In the genomic region with DNA sequence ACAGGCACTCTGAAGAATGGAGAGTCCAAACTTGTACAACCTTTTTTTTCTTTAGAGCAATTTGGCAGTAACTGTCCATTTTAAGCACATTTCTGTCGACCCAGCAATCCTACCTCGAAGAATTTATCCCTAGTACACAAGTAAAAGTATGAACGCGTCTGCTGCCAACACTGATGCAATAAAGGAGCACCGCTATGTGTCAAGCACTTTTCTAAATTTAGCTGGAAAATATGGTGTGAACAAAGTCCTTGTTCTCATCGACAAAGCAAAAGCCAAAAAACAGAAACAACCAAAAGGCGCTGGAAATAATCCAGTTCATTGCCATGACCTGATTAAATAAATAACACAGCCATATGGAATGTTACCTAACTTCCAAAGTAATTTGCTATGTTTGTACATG, we compare ENCODE assay signal across 8 cellular contexts. TPM values are rescaled to one million over a fixed set of nuclear protein-coding genes. Genes with fewer than 3 reads are reported as not detected.
A peak's percentile ranks its signal among the peaks of the same experiment; 100 is the strongest.
DNase-seq lines count a peak whose midpoint lies in the region; ATAC-seq and TF ChIP-seq lines count a peak whose summit lies in the region.

No MANE protein-coding gene starts in this region.

- peaks cover 79% of the 10 kb centered on the region for H3K4me1 Mint-ChIP-seq in activated naive CD4-positive, alpha-beta T cell treated with anti-CD3 and anti-CD28 coated beads, Interleukin-2, amount 50 U/mL, for 24 hours

- ATAC-seq in GM18867 (IDR thresholded peaks at IDR 0.05; ENCODE audit: unreplicated experiment): no peak
- no peak for ATAC-seq in HG03045 (IDR thresholded peaks at IDR 0.05; ENCODE audit: unreplicated experiment)

- peaks cover 0 to 6% of the 10 kb centered on the region in 2 donors for H3K36me3 ChIP-seq in vagina

- 9 to 13% methylated on average over 7 of the region's 7 CpGs for WGBS in lower leg skin, 2 donors

- H3K4me1 ChIP-seq in vagina: peaks cover 54% of the 10 kb centered on the region

- H3K9me3 Mint-ChIP-seq in activated naive CD4-positive, alpha-beta T cell treated with anti-CD3 and anti-CD28 coated beads, Interleukin-2, amount 50 U/mL, for 24 hours: no peaks in the 10 kb centered on the region

- H3K36me3 Mint-ChIP-seq in activated naive CD4-positive, alpha-beta T cell treated with anti-CD3 and anti-CD28 coated beads, Interleukin-2, amount 50 U/mL, for 24 hours: peaks cover 9% of the 10 kb centered on the region

- peak overlapping the region; percentile 100 for H3K27ac Mint-ChIP-seq in activated naive CD4-positive, alpha-beta T cell treated with anti-CD3 and anti-CD28 coated beads, Interleukin-2, amount 50 U/mL, for 24 hours

- no peaks in the 10 kb centered on the region for H3K9me3 ChIP-seq in vagina

- no peak for TF ChIP-seq POLR2A in lower leg skin (IDR thresholded peaks at IDR 0.05)
- no peak for TF ChIP-seq POLR2A in vagina (IDR thresholded peaks at IDR 0.05)

- intact Hi-C loops in lower leg skin (cut with DNase I; ENCODE audit: low total_unique reads): no loop called here
- intact Hi-C loops in vagina (cut with DNase I): no loop called here

- H3K27me3 ChIP-seq in vagina: no peaks in the 10 kb centered on the region

- peak overlapping the region; percentile 92 for H3K4me3 Mint-ChIP-seq in activated naive CD4-positive, alpha-beta T cell treated with anti-CD3 and anti-CD28 coated beads, Interleukin-2, amount 50 U/mL, for 24 hours

- H3K27ac ChIP-seq in vagina: peak overlapping the region; percentile 90

- no peak for DNase-seq in activated naive CD4-positive, alpha-beta T cell treated with anti-CD3 and anti-CD28 coated beads, Interleukin-2, amount 50 U/mL, for 16 hours
- DNase-seq in astrocyte of the hippocampus (ENCODE audit: low read depth, low spot score) (peak; percentile 23), lower leg skin (ENCODE audit: low spot score in 2 of 2) (no peak), vagina (ENCODE audit: extremely low spot score in 2 of 2) (no peak), COR-L47 (lab: John Stamatoyannopoulos, UW) (no peak)

- TF ChIP-seq CTCF in lower leg skin (IDR thresholded peaks at IDR 0.05) (no peak), vagina (IDR thresholded peaks at IDR 0.05) (no peak)

- H3K27me3 Mint-ChIP-seq in activated naive CD4-positive, alpha-beta T cell treated with anti-CD3 and anti-CD28 coated beads, Interleukin-2, amount 50 U/mL, for 24 hours: no peaks in the 10 kb centered on the region

- H3K4me3 ChIP-seq in lower leg skin (ENCODE audit: low read depth, poor library complexity, severe bottlenecking) (peak overlapping the region; percentile 95), vagina (peak overlapping the region; percentile 88 to 95)

RNA-seq across cellular contexts. Expression of gene DPM1, which starts 1.1 kb away (rescaled TPM):
- total RNA-seq in lower leg skin (10 to 100 TPM; 38.8 to 79.6 (median 49.7) TPM), vagina (21.1 TPM)

RNA-seq across cellular contexts. Expression of gene MOCS3, which starts 1.3 kb away (rescaled TPM):
- total RNA-seq in lower leg skin (1 to 10 TPM; 5.8 to 8.0 (median 6.8) TPM), vagina (3.2 TPM)

RNA-seq across cellular contexts. Expression of gene ADNP, which starts 26.0 kb away (rescaled TPM):
- total RNA-seq in lower leg skin (10 to 100 TPM; 46.9 to 64.0 (median 53.3) TPM), vagina (51.6 TPM)
